In the genomic region with DNA sequence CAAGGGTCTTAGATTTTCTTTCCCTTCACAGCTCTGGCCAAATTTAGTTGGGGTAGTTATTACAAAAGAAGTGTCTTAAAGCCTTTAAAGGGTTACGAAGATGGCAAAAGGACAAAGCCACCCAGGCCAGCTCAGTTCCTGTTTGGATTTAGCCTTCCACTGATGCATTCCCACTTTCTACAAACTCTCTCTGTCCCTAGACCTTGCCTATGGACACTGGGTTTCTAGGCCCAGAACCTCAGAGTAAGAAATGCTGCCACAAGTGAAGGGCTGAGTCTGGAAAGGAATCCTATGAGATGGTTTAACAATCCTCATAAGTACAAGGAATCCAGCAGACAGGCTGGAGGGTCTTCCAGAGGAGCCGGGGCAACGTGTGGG, we compare ENCODE assay signal across 12 cellular contexts. TPM values are rescaled to one million over a fixed set of nuclear protein-coding genes. Genes with fewer than 3 reads are reported as not detected.
DNase-seq lines count a peak whose midpoint lies in the region; ATAC-seq and TF ChIP-seq lines count a peak whose summit lies in the region.
"Had no signal": no experiment of that assay in that cellular context is flagged by ENCODE, and none has a peak within 500 bp of the region (broad histone marks: within the 10 kb centered on the region; RNA-seq: fewer than 3 reads in every experiment).

No MANE protein-coding gene starts in this region.

- H3K27ac Mint-ChIP-seq in central memory CD8-positive, alpha-beta T cell (ENCODE audit: low read depth): peak overlapping the region; percentile 94
- peak overlapping the region; percentile 33 to 97 (median 92) for H3K27ac Mint-ChIP-seq in naive thymus-derived CD8-positive, alpha-beta T cell

- peaks cover 0 to 37% (median 0%) of the 10 kb centered on the region in 9 donors for H3K36me3 ChIP-seq in heart right ventricle
- H3K36me3 ChIP-seq in vagina: no peaks in the 10 kb centered on the region
- H3K36me3 ChIP-seq in SJCRH30: peaks cover 12% of the 10 kb centered on the region

- peak overlapping the region in 9 of 10 donors; percentile 24 to 79 (median 58) for H3K27ac ChIP-seq in heart right ventricle
- H3K27ac ChIP-seq in vagina: peak overlapping the region; percentile 81
- no peak overlapping the region; the same call in 1 of the 2 replicates for H3K27ac ChIP-seq in SJCRH30
- H3K27ac ChIP-seq: parathyroid adenoma had no signal

- H3K27me3 ChIP-seq in heart right ventricle: no peaks in the 10 kb centered on the region
- no peaks in the 10 kb centered on the region for H3K27me3 ChIP-seq in vagina
- H3K27me3 ChIP-seq in SJCRH30: no peaks in the 10 kb centered on the region

- POLR2A ChIA-PET in naive thymus-derived CD8-positive, alpha-beta T cell (lab: Charles Lee): interaction anchor here (0.6 kb wide), 1 partner anchor 13 kb away, joined by 3 read pairs; the partner anchor contains the start of gene NFE2L2

- H3K4me3 Mint-ChIP-seq in central memory CD8-positive, alpha-beta T cell: peak overlapping the region; percentile 65
- H3K4me3 Mint-ChIP-seq in naive thymus-derived CD8-positive, alpha-beta T cell: peak overlapping the region in 8 of 10 donors; percentile 15 to 75 (median 63)

- DNase-seq in heart right ventricle (no peak), Right ventricle myocardium superior (no peak), vagina (ENCODE audit: extremely low spot score in 2 of 2) (no peak), AG08396 (ENCODE audit: low spot score) (no peak), SJCRH30 (no peak), epidermal melanocyte (ENCODE audit: insufficient read length, low spot score) (no peak)
- no peak for DNase-seq in central memory CD8-positive, alpha-beta T cell (ENCODE audit: low spot score in 2 of 2)
- no peak for DNase-seq in naive thymus-derived CD8-positive, alpha-beta T cell
- DNase-seq: activated CD4-positive, alpha-beta T cell treated with anti-CD3 and anti-CD28 coated beads for 4 hours; cerebellar nuclear complex; NCI-H1092 treated with DMSO at 0.1 percent for 48 hours had no signal

- WGBS in heart right ventricle, 2 donors: 81 to 89% methylated on average over 3 of the region's 3 CpGs

- intact Hi-C loops in heart right ventricle (cut with DNase I): no loop called here
- intact Hi-C loops in Right ventricle myocardium superior (cut with DNase I): no loop called here
- intact Hi-C loops in vagina (cut with DNase I): no loop called here

- peaks cover 32% of the 10 kb centered on the region for H3K36me3 Mint-ChIP-seq in central memory CD8-positive, alpha-beta T cell (ENCODE audit: insufficient read depth)
- peaks cover 4 to 45% (median 6%) of the 10 kb centered on the region in 3 donors for H3K36me3 Mint-ChIP-seq in naive thymus-derived CD8-positive, alpha-beta T cell

- ATAC-seq in heart right ventricle: no peak
- no peak for ATAC-seq in Right ventricle myocardium superior (ENCODE audit: poor library complexity)
- ATAC-seq in central memory CD8-positive, alpha-beta T cell (replicated peaks; ENCODE audit: extremely low read depth, poor library complexity, severe bottlenecking): no peak
- no peak for ATAC-seq in naive thymus-derived CD8-positive, alpha-beta T cell

- H3K9me3 ChIP-seq in heart right ventricle (no peaks in the 10 kb centered on the region), vagina (no peaks in the 10 kb centered on the region), SJCRH30 (replicated peaks) (no peaks in the 10 kb centered on the region)

- H3K4me3 ChIP-seq in heart right ventricle: no peak overlapping the region
- no peak overlapping the region for H3K4me3 ChIP-seq in vagina
- H3K4me3 ChIP-seq in SJCRH30: no peak overlapping the region

- H3K9me3 Mint-ChIP-seq in central memory CD8-positive, alpha-beta T cell: no peaks in the 10 kb centered on the region
- no peaks in the 10 kb centered on the region for H3K9me3 Mint-ChIP-seq in naive thymus-derived CD8-positive, alpha-beta T cell

- no peak for TF ChIP-seq POLR2A in vagina (IDR thresholded peaks at IDR 0.05)

- H3K4me1 ChIP-seq in heart right ventricle: peaks cover 26 to 100% (median 99%) of the 10 kb centered on the region in 9 donors
- H3K4me1 ChIP-seq in vagina: peaks cover 100% of the 10 kb centered on the region
- H3K4me1 ChIP-seq in SJCRH30: peaks cover 2% of the 10 kb centered on the region; the same call in 1 of the 2 replicates

- TF ChIP-seq CTCF in heart right ventricle (IDR thresholded peaks at IDR 0.05) (no peak), vagina (IDR thresholded peaks at IDR 0.05) (no peak)

- peaks cover 72% of the 10 kb centered on the region for H3K4me1 Mint-ChIP-seq in central memory CD8-positive, alpha-beta T cell
- peaks cover 44 to 88% (median 87%) of the 10 kb centered on the region in 4 donors for H3K4me1 Mint-ChIP-seq in naive thymus-derived CD8-positive, alpha-beta T cell

- no peaks in the 10 kb centered on the region for H3K27me3 Mint-ChIP-seq in central memory CD8-positive, alpha-beta T cell
- H3K27me3 Mint-ChIP-seq in naive thymus-derived CD8-positive, alpha-beta T cell: no peaks in the 10 kb centered on the region

RNA-seq across cellular contexts. Expression of gene NFE2L2, which starts 13.4 kb away (rescaled TPM):
- 10 to 100 TPM; 39.0 to 67.9 (median 57.6) TPM for total RNA-seq in heart right ventricle
- polyA plus RNA-seq in heart right ventricle: 10 to 100 TPM; 26.4 to 28.8 TPM
- total RNA-seq in Right ventricle myocardium superior: 45.8 TPM
- total RNA-seq in naive thymus-derived CD8-positive, alpha-beta T cell: 10 to 100 TPM; 93.6 to 96.9 TPM
- polyA plus RNA-seq in naive thymus-derived CD8-positive, alpha-beta T cell: 10 to 100 TPM; 48.2 to 57.8 (median 56.0) TPM
- total RNA-seq in vagina: 147 TPM
- total RNA-seq in SJCRH30 (2014; rRNA removed; shearing (Covaris generic)): 40.2 and 47.7 TPM in 2 replicates

RNA-seq across cellular contexts. Expression of gene HNRNPA3, which starts 38.6 kb away (rescaled TPM):
- total RNA-seq in heart right ventricle (10 to 100 TPM; 63.7 to 93.8 (median 77.6) TPM), Right ventricle myocardium superior (64.5 TPM), vagina (77.8 TPM)
- polyA plus RNA-seq in heart right ventricle: 10 to 100 TPM; 78.3 to 93.7 TPM
- 100 to 1,000 TPM; 156 to 158 TPM for total RNA-seq in naive thymus-derived CD8-positive, alpha-beta T cell
- polyA plus RNA-seq in naive thymus-derived CD8-positive, alpha-beta T cell: 10 to 100 TPM; 47.6 to 56.6 (median 52.1) TPM
- total RNA-seq in SJCRH30 (2014; rRNA removed; shearing (Covaris generic)): 148 and 159 TPM in 2 replicates
